ENCODE assay signal across 1 cellular context in the genomic region with DNA sequence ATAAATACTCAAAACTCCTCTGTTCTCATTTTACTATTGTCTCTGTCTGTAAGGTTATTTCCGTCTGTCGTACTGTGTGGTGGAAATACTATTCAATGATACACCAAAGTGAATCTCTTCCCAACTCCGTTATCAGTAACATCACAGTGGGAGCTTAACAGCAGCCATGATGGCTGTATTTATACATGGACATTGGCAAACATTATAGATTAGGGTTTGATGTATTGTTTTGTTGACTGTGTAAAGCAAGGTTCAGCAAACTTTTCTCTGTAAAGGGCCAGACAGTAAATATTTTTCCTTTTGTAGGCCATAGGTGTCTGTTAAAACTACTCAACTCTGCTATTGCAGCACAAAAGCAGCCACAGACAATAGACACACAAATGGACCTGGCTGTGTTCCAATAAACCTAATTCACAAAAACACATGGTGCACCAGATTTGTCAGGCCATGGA.
A peak's percentile ranks its signal among the peaks of the same experiment; 100 is the strongest.
TF ChIP-seq lines count a peak whose summit lies in the region.

No MANE protein-coding gene starts in this region.

TF ChIP-seq in HepG2, 621 proteins besides CTCF, POLR2A, EP300 and RAD21 (continued from another document and continues in another):
- TF ChIP-seq, protein P1, sequence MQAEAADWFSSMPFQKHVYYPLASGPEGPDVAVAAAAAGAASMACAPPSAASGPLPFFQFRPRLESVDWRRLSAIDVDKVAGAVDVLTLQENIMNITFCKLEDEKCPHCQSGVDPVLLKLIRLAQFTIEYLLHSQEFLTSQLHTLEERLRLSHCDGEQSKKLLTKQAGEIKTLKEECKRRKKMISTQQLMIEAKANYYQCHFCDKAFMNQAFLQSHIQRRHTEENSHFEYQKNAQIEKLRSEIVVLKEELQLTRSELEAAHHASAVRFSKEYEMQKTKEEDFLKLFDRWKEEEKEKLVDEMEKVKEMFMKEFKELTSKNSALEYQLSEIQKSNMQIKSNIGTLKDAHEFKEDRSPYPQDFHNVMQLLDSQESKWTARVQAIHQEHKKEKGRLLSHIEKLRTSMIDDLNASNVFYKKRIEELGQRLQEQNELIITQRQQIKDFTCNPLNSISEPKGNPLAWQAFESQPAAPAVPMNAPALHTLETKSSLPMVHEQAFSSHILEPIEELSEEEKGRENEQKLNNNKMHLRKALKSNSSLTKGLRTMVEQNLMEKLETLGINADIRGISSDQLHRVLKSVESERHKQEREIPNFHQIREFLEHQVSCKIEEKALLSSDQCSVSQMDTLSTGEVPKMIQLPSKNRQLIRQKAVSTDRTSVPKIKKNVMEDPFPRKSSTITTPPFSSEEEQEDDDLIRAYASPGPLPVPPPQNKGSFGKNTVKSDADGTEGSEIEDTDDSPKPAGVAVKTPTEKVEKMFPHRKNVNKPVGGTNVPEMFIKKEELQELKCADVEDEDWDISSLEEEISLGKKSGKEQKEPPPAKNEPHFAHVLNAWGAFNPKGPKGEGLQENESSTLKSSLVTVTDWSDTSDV (CRISPR knock-in tag; IDR thresholded peaks at IDR 0.05): no peak
- TF ChIP-seq, protein P2, sequence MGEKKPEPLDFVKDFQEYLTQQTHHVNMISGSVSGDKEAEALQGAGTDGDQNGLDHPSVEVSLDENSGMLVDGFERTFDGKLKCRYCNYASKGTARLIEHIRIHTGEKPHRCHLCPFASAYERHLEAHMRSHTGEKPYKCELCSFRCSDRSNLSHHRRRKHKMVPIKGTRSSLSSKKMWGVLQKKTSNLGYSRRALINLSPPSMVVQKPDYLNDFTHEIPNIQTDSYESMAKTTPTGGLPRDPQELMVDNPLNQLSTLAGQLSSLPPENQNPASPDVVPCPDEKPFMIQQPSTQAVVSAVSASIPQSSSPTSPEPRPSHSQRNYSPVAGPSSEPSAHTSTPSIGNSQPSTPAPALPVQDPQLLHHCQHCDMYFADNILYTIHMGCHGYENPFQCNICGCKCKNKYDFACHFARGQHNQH (CRISPR knock-in tag; IDR thresholded peaks at IDR 0.05): 0 out of 2 replicates have a peak, but pooled peaks have one; percentile 27
- TF ChIP-seq, protein P3, sequence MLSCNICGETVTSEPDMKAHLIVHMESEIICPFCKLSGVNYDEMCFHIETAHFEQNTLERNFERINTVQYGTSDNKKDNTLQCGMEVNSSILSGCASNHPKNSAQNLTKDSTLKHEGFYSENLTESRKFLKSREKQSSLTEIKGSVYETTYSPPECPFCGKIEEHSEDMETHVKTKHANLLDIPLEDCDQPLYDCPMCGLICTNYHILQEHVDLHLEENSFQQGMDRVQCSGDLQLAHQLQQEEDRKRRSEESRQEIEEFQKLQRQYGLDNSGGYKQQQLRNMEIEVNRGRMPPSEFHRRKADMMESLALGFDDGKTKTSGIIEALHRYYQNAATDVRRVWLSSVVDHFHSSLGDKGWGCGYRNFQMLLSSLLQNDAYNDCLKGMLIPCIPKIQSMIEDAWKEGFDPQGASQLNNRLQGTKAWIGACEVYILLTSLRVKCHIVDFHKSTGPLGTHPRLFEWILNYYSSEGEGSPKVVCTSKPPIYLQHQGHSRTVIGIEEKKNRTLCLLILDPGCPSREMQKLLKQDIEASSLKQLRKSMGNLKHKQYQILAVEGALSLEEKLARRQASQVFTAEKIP (CRISPR knock-in tag; IDR thresholded peaks at IDR 0.05; ENCODE audit: borderline replicate concordance): no peak
- no peak for TF ChIP-seq ZNF772 (CRISPR knock-in tag; IDR thresholded peaks at IDR 0.05)
- TF ChIP-seq, protein P4, sequence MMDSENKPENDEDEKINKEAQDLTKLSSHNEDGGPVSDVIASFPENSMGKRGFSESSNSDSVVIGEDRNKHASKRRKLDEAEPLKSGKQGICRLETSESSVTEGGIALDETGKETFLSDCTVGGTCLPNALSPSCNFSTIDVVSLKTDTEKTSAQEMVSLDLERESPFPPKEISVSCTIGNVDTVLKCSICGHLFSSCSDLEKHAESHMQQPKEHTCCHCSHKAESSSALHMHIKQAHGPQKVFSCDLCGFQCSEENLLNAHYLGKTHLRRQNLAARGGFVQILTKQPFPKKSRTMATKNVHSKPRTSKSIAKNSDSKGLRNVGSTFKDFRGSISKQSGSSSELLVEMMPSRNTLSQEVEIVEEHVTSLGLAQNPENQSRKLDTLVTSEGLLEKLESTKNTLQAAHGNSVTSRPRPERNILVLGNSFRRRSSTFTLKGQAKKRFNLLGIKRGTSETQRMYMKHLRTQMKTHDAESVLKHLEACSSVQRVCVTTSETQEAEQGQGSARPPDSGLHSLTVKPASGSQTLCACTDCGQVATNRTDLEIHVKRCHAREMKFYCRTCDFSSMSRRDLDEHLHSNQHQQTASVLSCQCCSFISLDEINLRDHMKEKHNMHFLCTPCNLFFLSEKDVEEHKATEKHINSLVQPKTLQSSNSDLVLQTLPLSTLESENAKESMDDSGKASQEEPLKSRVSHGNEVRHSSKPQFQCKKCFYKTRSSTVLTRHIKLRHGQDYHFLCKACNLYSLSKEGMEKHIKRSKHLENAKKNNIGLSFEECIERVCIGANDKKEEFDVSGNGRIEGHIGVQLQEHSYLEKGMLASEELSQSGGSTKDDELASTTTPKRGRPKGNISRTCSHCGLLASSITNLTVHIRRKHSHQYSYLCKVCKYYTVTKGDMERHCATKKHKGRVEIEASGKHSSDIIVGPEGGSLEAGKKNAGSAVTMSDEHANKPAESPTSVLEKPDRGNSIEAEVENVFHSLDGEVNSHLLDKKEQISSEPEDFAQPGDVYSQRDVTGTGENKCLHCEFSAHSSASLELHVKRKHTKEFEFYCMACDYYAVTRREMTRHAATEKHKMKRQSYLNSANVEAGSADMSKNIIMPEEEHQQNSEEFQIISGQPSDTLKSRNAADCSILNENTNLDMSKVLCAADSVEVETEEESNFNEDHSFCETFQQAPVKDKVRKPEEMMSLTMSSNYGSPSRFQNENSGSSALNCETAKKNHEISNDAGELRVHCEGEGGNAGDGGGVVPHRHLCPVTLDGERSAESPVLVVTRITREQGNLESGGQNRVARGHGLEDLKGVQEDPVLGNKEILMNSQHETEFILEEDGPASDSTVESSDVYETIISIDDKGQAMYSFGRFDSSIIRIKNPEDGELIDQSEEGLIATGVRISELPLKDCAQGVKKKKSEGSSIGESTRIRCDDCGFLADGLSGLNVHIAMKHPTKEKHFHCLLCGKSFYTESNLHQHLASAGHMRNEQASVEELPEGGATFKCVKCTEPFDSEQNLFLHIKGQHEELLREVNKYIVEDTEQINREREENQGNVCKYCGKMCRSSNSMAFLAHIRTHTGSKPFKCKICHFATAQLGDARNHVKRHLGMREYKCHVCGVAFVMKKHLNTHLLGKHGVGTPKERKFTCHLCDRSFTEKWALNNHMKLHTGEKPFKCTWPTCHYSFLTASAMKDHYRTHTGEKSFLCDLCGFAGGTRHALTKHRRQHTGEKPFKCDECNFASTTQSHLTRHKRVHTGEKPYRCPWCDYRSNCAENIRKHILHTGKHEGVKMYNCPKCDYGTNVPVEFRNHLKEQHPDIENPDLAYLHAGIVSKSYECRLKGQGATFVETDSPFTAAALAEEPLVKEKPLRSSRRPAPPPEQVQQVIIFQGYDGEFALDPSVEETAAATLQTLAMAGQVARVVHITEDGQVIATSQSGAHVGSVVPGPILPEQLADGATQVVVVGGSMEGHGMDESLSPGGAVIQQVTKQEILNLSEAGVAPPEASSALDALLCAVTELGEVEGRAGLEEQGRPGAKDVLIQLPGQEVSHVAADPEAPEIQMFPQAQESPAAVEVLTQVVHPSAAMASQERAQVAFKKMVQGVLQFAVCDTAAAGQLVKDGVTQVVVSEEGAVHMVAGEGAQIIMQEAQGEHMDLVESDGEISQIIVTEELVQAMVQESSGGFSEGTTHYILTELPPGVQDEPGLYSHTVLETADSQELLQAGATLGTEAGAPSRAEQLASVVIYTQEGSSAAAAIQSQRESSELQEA (CRISPR knock-in tag; IDR thresholded peaks at IDR 0.05; ENCODE audit: not compliant biosample characterization): no peak
- TF ChIP-seq, protein P5, sequence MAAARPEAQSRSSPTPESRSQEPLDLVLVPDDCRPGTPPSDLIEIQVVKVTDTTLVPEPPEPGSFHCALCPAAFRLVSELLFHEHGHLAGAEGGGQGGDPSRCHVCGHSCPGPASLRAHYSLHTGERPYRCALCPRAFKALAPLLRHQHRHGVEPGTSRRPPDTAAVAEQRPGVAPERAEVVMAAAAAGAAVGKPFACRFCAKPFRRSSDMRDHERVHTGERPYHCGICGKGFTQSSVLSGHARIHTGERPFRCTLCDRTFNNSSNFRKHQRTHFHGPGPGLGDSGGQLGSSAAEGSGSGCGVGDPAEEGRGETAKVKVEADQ (CRISPR knock-in tag; IDR thresholded peaks at IDR 0.05; ENCODE audit: borderline replicate concordance): no peak
- TF ChIP-seq CHD2 (IDR thresholded peaks at IDR 0.05; ENCODE audit: low read depth, low read length): no peak
- TF ChIP-seq, protein P6, sequence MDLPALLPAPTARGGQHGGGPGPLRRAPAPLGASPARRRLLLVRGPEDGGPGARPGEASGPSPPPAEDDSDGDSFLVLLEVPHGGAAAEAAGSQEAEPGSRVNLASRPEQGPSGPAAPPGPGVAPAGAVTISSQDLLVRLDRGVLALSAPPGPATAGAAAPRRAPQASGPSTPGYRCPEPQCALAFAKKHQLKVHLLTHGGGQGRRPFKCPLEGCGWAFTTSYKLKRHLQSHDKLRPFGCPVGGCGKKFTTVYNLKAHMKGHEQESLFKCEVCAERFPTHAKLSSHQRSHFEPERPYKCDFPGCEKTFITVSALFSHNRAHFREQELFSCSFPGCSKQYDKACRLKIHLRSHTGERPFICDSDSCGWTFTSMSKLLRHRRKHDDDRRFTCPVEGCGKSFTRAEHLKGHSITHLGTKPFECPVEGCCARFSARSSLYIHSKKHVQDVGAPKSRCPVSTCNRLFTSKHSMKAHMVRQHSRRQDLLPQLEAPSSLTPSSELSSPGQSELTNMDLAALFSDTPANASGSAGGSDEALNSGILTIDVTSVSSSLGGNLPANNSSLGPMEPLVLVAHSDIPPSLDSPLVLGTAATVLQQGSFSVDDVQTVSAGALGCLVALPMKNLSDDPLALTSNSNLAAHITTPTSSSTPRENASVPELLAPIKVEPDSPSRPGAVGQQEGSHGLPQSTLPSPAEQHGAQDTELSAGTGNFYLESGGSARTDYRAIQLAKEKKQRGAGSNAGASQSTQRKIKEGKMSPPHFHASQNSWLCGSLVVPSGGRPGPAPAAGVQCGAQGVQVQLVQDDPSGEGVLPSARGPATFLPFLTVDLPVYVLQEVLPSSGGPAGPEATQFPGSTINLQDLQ (CRISPR knock-in tag; IDR thresholded peaks at IDR 0.05): no peak
- TF ChIP-seq GZF1 (CRISPR knock-in tag; IDR thresholded peaks at IDR 0.05): no peak
- TF ChIP-seq GATAD2A (CRISPR knock-in tag; IDR thresholded peaks at IDR 0.05): peak; percentile 73
- TF ChIP-seq NCOA1 (CRISPR knock-in tag; IDR thresholded peaks at IDR 0.05): no peak
- TF ChIP-seq, protein P7, sequence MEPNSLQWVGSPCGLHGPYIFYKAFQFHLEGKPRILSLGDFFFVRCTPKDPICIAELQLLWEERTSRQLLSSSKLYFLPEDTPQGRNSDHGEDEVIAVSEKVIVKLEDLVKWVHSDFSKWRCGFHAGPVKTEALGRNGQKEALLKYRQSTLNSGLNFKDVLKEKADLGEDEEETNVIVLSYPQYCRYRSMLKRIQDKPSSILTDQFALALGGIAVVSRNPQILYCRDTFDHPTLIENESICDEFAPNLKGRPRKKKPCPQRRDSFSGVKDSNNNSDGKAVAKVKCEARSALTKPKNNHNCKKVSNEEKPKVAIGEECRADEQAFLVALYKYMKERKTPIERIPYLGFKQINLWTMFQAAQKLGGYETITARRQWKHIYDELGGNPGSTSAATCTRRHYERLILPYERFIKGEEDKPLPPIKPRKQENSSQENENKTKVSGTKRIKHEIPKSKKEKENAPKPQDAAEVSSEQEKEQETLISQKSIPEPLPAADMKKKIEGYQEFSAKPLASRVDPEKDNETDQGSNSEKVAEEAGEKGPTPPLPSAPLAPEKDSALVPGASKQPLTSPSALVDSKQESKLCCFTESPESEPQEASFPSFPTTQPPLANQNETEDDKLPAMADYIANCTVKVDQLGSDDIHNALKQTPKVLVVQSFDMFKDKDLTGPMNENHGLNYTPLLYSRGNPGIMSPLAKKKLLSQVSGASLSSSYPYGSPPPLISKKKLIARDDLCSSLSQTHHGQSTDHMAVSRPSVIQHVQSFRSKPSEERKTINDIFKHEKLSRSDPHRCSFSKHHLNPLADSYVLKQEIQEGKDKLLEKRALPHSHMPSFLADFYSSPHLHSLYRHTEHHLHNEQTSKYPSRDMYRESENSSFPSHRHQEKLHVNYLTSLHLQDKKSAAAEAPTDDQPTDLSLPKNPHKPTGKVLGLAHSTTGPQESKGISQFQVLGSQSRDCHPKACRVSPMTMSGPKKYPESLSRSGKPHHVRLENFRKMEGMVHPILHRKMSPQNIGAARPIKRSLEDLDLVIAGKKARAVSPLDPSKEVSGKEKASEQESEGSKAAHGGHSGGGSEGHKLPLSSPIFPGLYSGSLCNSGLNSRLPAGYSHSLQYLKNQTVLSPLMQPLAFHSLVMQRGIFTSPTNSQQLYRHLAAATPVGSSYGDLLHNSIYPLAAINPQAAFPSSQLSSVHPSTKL (CRISPR knock-in tag; IDR thresholded peaks at IDR 0.05): peak; percentile 92
- TF ChIP-seq ZNF138 (CRISPR knock-in tag; IDR thresholded peaks at IDR 0.05; ENCODE audit: low read depth): no peak
- TF ChIP-seq ZNF335 (CRISPR knock-in tag; IDR thresholded peaks at IDR 0.05): no peak
- TF ChIP-seq MEF2D (CRISPR knock-in tag; IDR thresholded peaks at IDR 0.05): peak; percentile 65; the same call in 1 of the 2 replicates
- no peak for TF ChIP-seq ZNF883 (CRISPR knock-in tag; IDR thresholded peaks at IDR 0.05; ENCODE audit: not compliant biosample characterization)
- no peak for TF ChIP-seq ZFP36 (IDR thresholded peaks at IDR 0.05; ENCODE audit: borderline replicate concordance, low read depth, low read length, partially characterized antibody)
- TF ChIP-seq, protein P8, sequence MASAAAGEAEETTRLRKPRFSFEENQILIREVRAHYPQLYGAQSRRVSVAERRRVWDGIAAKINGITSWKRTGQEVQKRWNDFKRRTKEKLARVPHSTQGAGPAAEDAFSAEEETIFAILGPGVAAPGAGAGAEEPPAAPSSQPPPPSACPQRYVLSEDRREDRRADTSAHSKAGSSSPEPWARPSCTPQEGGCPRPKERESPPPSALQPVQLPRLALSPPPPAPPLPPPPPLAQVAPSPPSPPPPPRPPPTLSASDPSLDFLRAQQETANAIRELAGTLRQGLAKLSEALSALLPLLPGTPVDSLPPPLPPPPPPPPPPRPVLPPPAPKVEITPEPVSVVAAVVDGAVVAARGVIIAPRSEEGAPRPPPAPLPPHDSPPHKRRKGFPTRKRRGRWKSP (CRISPR knock-in tag; IDR thresholded peaks at IDR 0.05): no peak
- TF ChIP-seq ZNF841 (CRISPR knock-in tag; IDR thresholded peaks at IDR 0.05; ENCODE audit: borderline replicate concordance): no peak
- TF ChIP-seq SNAI1 (CRISPR knock-in tag; IDR thresholded peaks at IDR 0.05; ENCODE audit: borderline replicate concordance): no peak
- TF ChIP-seq ZSCAN25 (CRISPR knock-in tag; IDR thresholded peaks at IDR 0.05): no peak
- peak; percentile 95 for TF ChIP-seq SOX5 (CRISPR knock-in tag; IDR thresholded peaks at IDR 0.05; ENCODE audit: borderline replicate concordance)
- TF ChIP-seq MYC (CRISPR knock-in tag; IDR thresholded peaks at IDR 0.05; ENCODE audit: borderline replicate concordance): no peak
- no peak for TF ChIP-seq ZNF614 (CRISPR knock-in tag; IDR thresholded peaks at IDR 0.05; ENCODE audit: borderline replicate concordance)
